ENCODE assay signal across 8 cellular contexts in the genomic region with DNA sequence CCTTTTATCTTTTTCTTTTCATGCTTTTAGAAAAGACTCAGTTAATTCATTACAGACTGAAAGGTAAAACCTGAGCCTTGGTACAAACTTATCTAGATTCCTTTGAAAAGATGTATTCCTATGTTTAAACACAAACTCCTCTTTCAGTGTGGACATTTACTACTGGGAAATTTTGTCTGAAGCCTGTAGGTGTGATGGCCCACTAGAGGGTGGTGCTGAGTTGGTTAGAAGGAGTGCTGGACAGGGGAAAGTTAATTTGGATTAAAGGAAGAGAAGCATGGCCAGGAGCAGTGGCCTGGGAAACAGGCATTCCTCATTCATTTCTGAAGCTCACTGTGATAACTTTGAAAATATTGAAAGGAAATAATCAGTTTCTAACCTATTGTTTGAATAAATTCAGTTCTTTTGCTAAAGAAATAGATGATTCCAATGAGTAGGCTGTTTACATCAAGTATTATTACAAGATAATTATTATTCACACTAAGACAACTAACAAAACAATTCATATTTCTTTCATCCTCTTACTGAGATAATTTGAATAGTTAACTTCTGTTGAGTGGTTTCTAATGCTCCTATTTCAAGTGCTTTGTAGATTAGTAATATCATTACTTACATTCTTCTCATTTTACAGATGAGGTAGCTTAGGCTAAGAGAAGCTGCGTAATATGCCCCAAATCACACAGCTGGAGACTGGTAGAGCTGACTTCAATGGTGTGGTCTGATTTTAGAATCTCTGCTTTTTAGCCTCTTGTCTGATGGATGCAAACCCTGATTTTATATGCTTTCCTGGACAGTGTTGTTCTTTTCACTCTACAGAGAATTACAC.
A peak's percentile ranks its signal among the peaks of the same experiment; 100 is the strongest.
DNase-seq lines count a peak whose midpoint lies in the region; ATAC-seq and TF ChIP-seq lines count a peak whose summit lies in the region.

No MANE protein-coding gene starts in this region.

- no peak overlapping the region for H3K4me3 ChIP-seq in A673 (ENCODE audit: low read depth, low read length, poor library complexity, severe bottlenecking)

- no peak overlapping the region for H3K27ac ChIP-seq in A673 (ENCODE audit: low read depth, low read length, poor library complexity, severe bottlenecking)

- H3K36me3 ChIP-seq in A673 (ENCODE audit: insufficient read depth, low read length, poor library complexity, severe bottlenecking) = no peaks in the 10 kb centered on the region

- POLR2A ChIA-PET in A673 (lab: Charles Lee; ENCODE audit: low non-redundant PET) = no interaction called here
- POLR2A ChIA-PET in GM10248 (lab: Yijun Ruan, JAX) = no interaction called here

- TF ChIP-seq CTCF in A673 (conservative IDR thresholded peaks at IDR 0.05; ENCODE audit: low read depth, low read length) (peak; percentile 84), GM10248 (IDR thresholded peaks at IDR 0.05; ENCODE audit: control extremely low read depth, extremely low read depth, low read depth, missing control alignments) (peak; percentile 65)

- in situ Hi-C loops in T47D (cut with HindIII; ENCODE audit: low pct_unique_long_range_greater_than_20kb, low sequenced_read_pairs) = no loop called here

- no peaks in the 10 kb centered on the region for H3K27me3 ChIP-seq in A673 (replicated peaks; ENCODE audit: insufficient read depth, low read depth, low read length, poor library complexity)

- no peaks in the 10 kb centered on the region for H3K4me1 ChIP-seq in A673 (ENCODE audit: insufficient read depth, low read length, poor library complexity, severe bottlenecking)

- CTCF ChIA-PET in A673 (lab: Charles Lee) (interaction anchor here (0.6 kb wide), 2 partner anchors 41 to 304 kb away, joined by 3 to 7 read pairs; no protein-coding TSS in a partner anchor), GM10248 (lab: Yijun Ruan, JAX) (interaction anchor here (0.7 to 3.6 kb wide), 5 partner anchors 10 to 79 kb away, joined by 3 to 24 read pairs (median 4); no protein-coding TSS in a partner anchor)

- BruUV-seq in A673 (replicated peaks; lab: Mats Ljungman, UMichigan) = no TSS peak

- peak; percentile 63 for DNase-seq in A673 (ENCODE audit: low spot score)
- DNase-seq in GM10248 (ENCODE audit: extremely low spot score) = peak; percentile 35
- peak; percentile 24 for DNase-seq in NCI-H345 (lab: John Stamatoyannopoulos, UW)
- DNase-seq in T47D (ENCODE audit: low read depth in 1 of 2, low spot score in 1 of 2) = peak; percentile 55 to 72
- DNase-seq in left colon = peak in 1 of 2 donors; percentile 48
- DNase-seq in NK-92 treated with Interleukin-12 subunit alpha and Interleukin-12 subunit beta, amount 100 ng/mL, for 24 hours (lab: John Stamatoyannopoulos, UW) = no peak
- no peak for DNase-seq in activated gamma-delta T cell (lab: John Stamatoyannopoulos, UW)

- no peaks in the 10 kb centered on the region for H3K9me3 ChIP-seq in A673 (ENCODE audit: low read depth, low read length, poor library complexity, severe bottlenecking)

- ATAC-seq in HG02678 (IDR thresholded peaks at IDR 0.05; ENCODE audit: unreplicated experiment) (peak; percentile 75), left colon (peak; percentile 62)

- intact Hi-C loops in A673 (cut with micrococcal nuclease; ENCODE audit: unreplicated experiment) (loop anchor here (1.0 kb wide), 1 partner anchor 74 kb away; no protein-coding TSS in a partner anchor), left colon (cut with DNase I, micrococcal nuclease) (no loop called here)

Comparison
In these comparisons a context has a peak if more than half of its experiments do, and no peak if none do; other contexts are left out.
1. DNase-seq: peak in A673 (single experiment), GM10248 (single experiment), NCI-H345 (single experiment) and T47D (2 of 2); none in NK-92 treated with Interleukin-12 subunit alpha and Interleukin-12 subunit beta, amount 100 ng/mL, for 24 hours (single experiment) and activated gamma-delta T cell (single experiment).